In the genomic region with DNA sequence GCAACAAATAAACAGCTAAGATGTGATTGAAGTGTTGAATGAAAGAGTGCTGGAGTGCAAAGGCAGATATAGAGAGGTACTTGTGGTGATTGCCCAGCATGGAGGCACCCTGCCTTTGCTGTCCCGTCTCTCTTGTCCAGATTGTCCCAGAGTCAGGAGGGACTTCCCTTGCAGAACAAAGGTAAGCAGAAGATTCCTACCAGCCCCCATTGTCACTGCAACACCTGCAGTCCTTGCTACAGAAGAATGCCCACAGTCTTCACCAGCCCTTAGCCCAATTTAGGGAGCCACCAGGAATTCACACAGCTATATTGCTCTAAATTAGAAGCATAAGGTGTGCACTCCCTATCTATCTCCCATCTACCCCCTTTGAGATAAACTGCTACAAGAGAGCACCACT, we compare ENCODE assay signal across 16 cellular contexts.
DNase-seq lines count a peak whose midpoint lies in the region; ATAC-seq and TF ChIP-seq lines count a peak whose summit lies in the region.
"Had no signal": no experiment of that assay in that cellular context is flagged by ENCODE, and none has a peak within 500 bp of the region (broad histone marks: within the 10 kb centered on the region; RNA-seq: fewer than 3 reads in every experiment).

No MANE protein-coding gene starts in this region.

- no peak for TF ChIP-seq CTCF in left ventricle myocardium inferior (IDR thresholded peaks at IDR 0.05; ENCODE audit: borderline replicate concordance)
- no peak for TF ChIP-seq CTCF in activated B cell treated with CpG ODN at 0.5 μM for 24 hours (IDR thresholded peaks at IDR 0.05)
- no peak for TF ChIP-seq CTCF in RWPE1 (conservative IDR thresholded peaks at IDR 0.05; ENCODE audit: low read depth)

- no peak overlapping the region for H3K4me2 ChIP-seq in trophoblast cell (ENCODE audit: low read length)

- no peak overlapping the region for H4K8ac ChIP-seq in trophoblast cell (ENCODE audit: low read depth, low read length)

- H3K14ac ChIP-seq in trophoblast cell (ENCODE audit: low read length), result no peak overlapping the region

- H3K18ac ChIP-seq in trophoblast cell (ENCODE audit: low read length), result no peak overlapping the region

- no CpG with 5 or more reads among the region's 1 CpG for WGBS in trophoblast cell (ENCODE audit: extremely low coverage, insufficient coverage, insufficient read length)

- H3K4me3 ChIP-seq in left ventricle myocardium inferior, result no peak overlapping the region
- no peak overlapping the region for H3K4me3 ChIP-seq in trophoblast cell (ENCODE audit: low read depth, low read length)
- H3K4me3 ChIP-seq: HAP-1 had no signal

- peak; percentile 73 for ATAC-seq in Right ventricle myocardium superior (ENCODE audit: poor library complexity)
- ATAC-seq in activated B cell treated with CpG ODN at 0.5 μM for 24 hours (ENCODE audit: low read depth), result no peak
- ATAC-seq: HepG2 had no signal

- no peaks in the 10 kb centered on the region for H3K79me2 ChIP-seq in trophoblast cell (ENCODE audit: control insufficient read depth, insufficient read depth, low read length, poor library complexity)

- H3K9me3 Mint-ChIP-seq in activated B cell treated with CpG ODN at 0.5 μM for 24 hours, result peaks cover 7% of the 10 kb centered on the region

- H3K36me3 Mint-ChIP-seq in activated B cell treated with CpG ODN at 0.5 μM for 24 hours (ENCODE audit: low read depth), result peaks cover 4% of the 10 kb centered on the region
- H3K36me3 Mint-ChIP-seq: CD4-positive, alpha-beta memory T cell had no signal

- no peaks in the 10 kb centered on the region for H3K4me1 ChIP-seq in left ventricle myocardium inferior
- peaks cover 0 to 2% of the 10 kb centered on the region in 2 experiments for H3K4me1 ChIP-seq in trophoblast cell (ENCODE audit: control insufficient read depth in 1 of 2, insufficient read depth in 2 of 2, low read length in 2 of 2)
- H3K4me1 ChIP-seq: HAP-1 had no signal

- intact Hi-C loops in Right ventricle myocardium superior (cut with DNase I) (no loop called here), left ventricle myocardium inferior (cut with micrococcal nuclease) (no loop called here), activated B cell treated with CpG ODN at 0.5 μM for 24 hours (cut with micrococcal nuclease) (loop anchor here (5.0 kb wide), 4 partner anchors 36 to 311 kb away; no protein-coding TSS in a partner anchor)

- H2AK5ac ChIP-seq in trophoblast cell (ENCODE audit: low read length), result no peak overlapping the region

- DNase-seq in Right ventricle myocardium superior (no peak), left ventricle myocardium inferior (no peak), activated B cell treated with CpG ODN at 0.5 μM for 24 hours (no peak), trophoblast cell (peak; percentile 53 to 63), RWPE1 (ENCODE audit: low spot score) (no peak), NCI-H524 (lab: John Stamatoyannopoulos, UW) (no peak)
- no peak for DNase-seq in stimulated activated CD4-positive, alpha-beta T cell treated with anti-CD3 and anti-CD28 coated beads, Interleukin-12 subunit alpha, Interleukin-12 subunit beta, amount 100 ng/mL, for 4 hours
- DNase-seq: 8988T; AML-193; CD4-positive, alpha-beta memory T cell; DMS79 treated with DMSO at 0.1 percent for 48 hours; EL; GOT3 had no signal

- peaks cover 71% of the 10 kb centered on the region for H3K4me1 Mint-ChIP-seq in activated B cell treated with CpG ODN at 0.5 μM for 24 hours
- H3K4me1 Mint-ChIP-seq: CD4-positive, alpha-beta memory T cell had no signal

- no peak overlapping the region for H2BK120ac ChIP-seq in trophoblast cell (ENCODE audit: insufficient read depth, low read length, poor library complexity)

- no peaks in the 10 kb centered on the region for H3K79me1 ChIP-seq in trophoblast cell (ENCODE audit: low read length)

- peaks cover 12% of the 10 kb centered on the region for H3K9me3 ChIP-seq in left ventricle myocardium inferior (replicated peaks)
- no peaks in the 10 kb centered on the region for H3K9me3 ChIP-seq in trophoblast cell (ENCODE audit: insufficient read depth, low read depth, low read length)
- H3K9me3 ChIP-seq: HAP-1 had no signal

- no peak overlapping the region for H4K91ac ChIP-seq in trophoblast cell (ENCODE audit: low read depth, low read length)

- no peak overlapping the region for H2AFZ ChIP-seq in trophoblast cell (ENCODE audit: insufficient read depth, low read length, poor library complexity)

- H3K27ac ChIP-seq in left ventricle myocardium inferior (replicated peaks) (no peak overlapping the region), trophoblast cell (ENCODE audit: low read depth, low read length) (no peak overlapping the region), RWPE1 (no peak overlapping the region)
- H3K27ac ChIP-seq: C4-2B had no signal

- no peaks in the 10 kb centered on the region for H3K27me3 Mint-ChIP-seq in activated B cell treated with CpG ODN at 0.5 μM for 24 hours
- H3K27me3 Mint-ChIP-seq: CD4-positive, alpha-beta memory T cell had no signal

- H2BK12ac ChIP-seq in trophoblast cell (ENCODE audit: low read length), result no peak overlapping the region

- POLR2A ChIA-PET in activated B cell treated with CpG ODN at 0.5 μM for 24 hours (lab: Charles Lee) (no interaction called here), RWPE1 (lab: Yijun Ruan, JAX; ENCODE audit: low non-redundant PET) (no interaction called here)

- peaks cover 3% of the 10 kb centered on the region for H3K27me3 ChIP-seq in left ventricle myocardium inferior (ENCODE audit: low read depth)
- H3K27me3 ChIP-seq in trophoblast cell (ENCODE audit: insufficient read depth, low read length), result no peaks in the 10 kb centered on the region

- H4K12ac ChIP-seq in trophoblast cell (ENCODE audit: low read depth, low read length), result no peak overlapping the region

- H3K9ac ChIP-seq in trophoblast cell (ENCODE audit: low read length), result no peak overlapping the region

- H3K23ac ChIP-seq in trophoblast cell (ENCODE audit: low read length), result peak overlapping the region; percentile 96

- peak overlapping the region; percentile 72 for H3K27ac Mint-ChIP-seq in activated B cell treated with CpG ODN at 0.5 μM for 24 hours
- H3K27ac Mint-ChIP-seq: CD4-positive, alpha-beta memory T cell had no signal

- no peak overlapping the region for H3K4ac ChIP-seq in trophoblast cell (ENCODE audit: low read depth, low read length)

- CTCF ChIA-PET in activated B cell treated with CpG ODN at 0.5 μM for 24 hours (lab: Charles Lee), result no interaction called here
- CTCF ChIA-PET in RWPE1 (lab: Yijun Ruan, JAX), result no interaction called here

- no peaks in the 10 kb centered on the region for H3K36me3 ChIP-seq in left ventricle myocardium inferior
- H3K36me3 ChIP-seq in trophoblast cell (ENCODE audit: control insufficient read depth in 1 of 2, insufficient read depth in 2 of 2, low read length in 2 of 2), result no peaks in the 10 kb centered on the region
- H3K36me3 ChIP-seq: HAP-1 had no signal

- H2BK5ac ChIP-seq in trophoblast cell (ENCODE audit: low read depth, low read length, poor library complexity), result no peak overlapping the region

- H3K4me3 Mint-ChIP-seq in activated B cell treated with CpG ODN at 0.5 μM for 24 hours, result peak overlapping the region; percentile 37
- H3K4me3 Mint-ChIP-seq: CD4-positive, alpha-beta memory T cell had no signal

Comparison
In these comparisons a context has a peak if more than half of its experiments do, and no peak if none do; other contexts are left out.
1. DNase-seq: peak in trophoblast cell (2 of 2); none in Right ventricle myocardium superior (single experiment), left ventricle myocardium inferior (single experiment), activated B cell treated with CpG ODN at 0.5 μM for 24 hours (single experiment), RWPE1 (single experiment), NCI-H524 (0 of 2) and stimulated activated CD4-positive, alpha-beta T cell treated with anti-CD3 and anti-CD28 coated beads, Interleukin-12 subunit alpha, Interleukin-12 subunit beta, amount 100 ng/mL, for 4 hours (single experiment).